In the genomic region with DNA sequence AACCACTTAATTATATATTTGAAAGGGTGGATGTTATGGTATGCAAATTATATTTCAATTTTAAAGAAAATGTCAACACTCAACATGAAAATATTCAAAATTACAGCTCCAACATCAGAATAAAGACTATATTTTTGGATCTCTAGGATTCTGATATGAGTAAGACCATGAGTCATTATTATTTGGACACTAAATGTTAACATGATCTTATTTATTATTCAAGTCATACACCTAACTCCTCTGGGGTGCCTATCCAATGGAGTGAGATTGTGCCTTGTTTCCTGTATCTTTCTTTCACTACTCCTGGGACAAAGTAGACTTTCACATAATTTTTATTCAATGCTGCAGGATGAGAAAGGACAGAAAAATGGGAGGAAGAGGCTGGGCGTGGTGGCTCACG, we compare ENCODE assay signal across 20 cellular contexts.
A peak's percentile ranks its signal among the peaks of the same experiment; 100 is the strongest.
DNase-seq lines count a peak whose midpoint lies in the region; TF ChIP-seq lines count a peak whose summit lies in the region.
"Had no signal": no experiment of that assay in that cellular context is flagged by ENCODE, and none has a peak within 500 bp of the region (broad histone marks: within the 10 kb centered on the region; RNA-seq: fewer than 3 reads in every experiment).

No MANE protein-coding gene starts in this region.

- no peaks in the 10 kb centered on the region for H3K36me3 ChIP-seq in SK-N-SH (replicated peaks in 1 of 2; ENCODE audit: control insufficient read depth in 1 of 2, insufficient read depth in 2 of 2, low read length in 1 of 2)
- no peaks in the 10 kb centered on the region for H3K36me3 ChIP-seq in OCI-LY7 (ENCODE audit: insufficient read depth, low read length)
- H3K36me3 ChIP-seq in mammary epithelial cell (ENCODE audit: insufficient read depth, low read length), result no peaks in the 10 kb centered on the region
- H3K36me3 ChIP-seq: pancreas, SJSA1, transverse colon had no signal

- no peaks in the 10 kb centered on the region for H3K9me3 ChIP-seq in SK-N-SH
- 0 out of 2 replicates have a peak, but pooled peaks cover 4% of the 10 kb centered on the region for H3K9me3 ChIP-seq in OCI-LY7 (ENCODE audit: low read length)
- H3K9me3 ChIP-seq in mammary epithelial cell (replicated peaks; ENCODE audit: insufficient read depth, low read length), result no peaks in the 10 kb centered on the region
- H3K9me3 ChIP-seq: pancreas, SJSA1, transverse colon had no signal

- dilution Hi-C loops in mammary epithelial cell (cut with HindIII; ENCODE audit: low sequenced_read_pairs), result loop anchor here (5.0 kb wide), 1 partner anchor 62 kb away; no protein-coding TSS in a partner anchor

- H2AFZ ChIP-seq in SK-N-SH (ENCODE audit: low read depth) (no peak overlapping the region), OCI-LY7 (ENCODE audit: low read length) (no peak overlapping the region), mammary epithelial cell (ENCODE audit: low read depth, low read length) (no peak overlapping the region)

- H3K4me1 ChIP-seq in SK-N-SH (ENCODE audit: control insufficient read depth in 1 of 2, insufficient read depth in 2 of 2, low read depth in 1 of 2, low read length in 1 of 2), result peaks cover 0 to 17% of the 10 kb centered on the region in 2 experiments; a peak in 2 of 4 replicates
- H3K4me1 ChIP-seq in OCI-LY7 (ENCODE audit: insufficient read depth, low read length, poor library complexity, severe bottlenecking), result no peaks in the 10 kb centered on the region
- H3K4me1 ChIP-seq in mammary epithelial cell (ENCODE audit: insufficient read depth, low read length), result peaks cover 14% of the 10 kb centered on the region
- H3K4me1 ChIP-seq: pancreas, SJSA1, transverse colon had no signal

- BruUV-seq in OCI-LY7 (replicated peaks; lab: Mats Ljungman, UMichigan) (no TSS peak), mammary epithelial cell (replicated peaks; lab: Mats Ljungman, UMichigan) (no TSS peak)

- in situ Hi-C loops in mammary epithelial cell (cut with MboI; ENCODE audit: low sequenced_read_pairs in 2 of 2), result no loop called here

- H3K27me3 ChIP-seq in SK-N-SH (ENCODE audit: insufficient read depth) (no peaks in the 10 kb centered on the region; the same call in 1 of the 2 replicates), mammary epithelial cell (ENCODE audit: insufficient read depth, low read length) (no peaks in the 10 kb centered on the region)
- H3K27me3 ChIP-seq: pancreas had no signal

- H3K9me2 ChIP-seq in SK-N-SH (no peaks in the 10 kb centered on the region), OCI-LY7 (ENCODE audit: insufficient read depth, low read length) (no peaks in the 10 kb centered on the region)

- H3F3A ChIP-seq in SK-N-SH (replicated peaks; ENCODE audit: insufficient read depth), result no peaks in the 10 kb centered on the region

- H3K27ac ChIP-seq in SK-N-SH (ENCODE audit: low read depth in 2 of 2, low read length in 1 of 2), result no peak overlapping the region
- H3K27ac ChIP-seq in OCI-LY7 (ENCODE audit: low read depth, low read length, poor library complexity, severe bottlenecking), result no peak overlapping the region
- H3K27ac ChIP-seq in mammary epithelial cell (ENCODE audit: insufficient read depth, low read depth, low read length), result no peak overlapping the region
- H3K27ac ChIP-seq: dorsolateral prefrontal cortex, pancreas, SJSA1, transverse colon had no signal

- intact Hi-C loops in OCI-LY7 (cut with micrococcal nuclease; ENCODE audit: unreplicated experiment), result no loop called here
- intact Hi-C loops in mammary epithelial cell (cut with micrococcal nuclease), result no loop called here

- H3K4me2 ChIP-seq in SK-N-SH, result no peak overlapping the region
- no peak overlapping the region for H3K4me2 ChIP-seq in OCI-LY7 (ENCODE audit: low read length)
- no peak overlapping the region for H3K4me2 ChIP-seq in mammary epithelial cell (ENCODE audit: insufficient read depth, low read depth, low read length)

- H3K4me3 ChIP-seq in SK-N-SH (ENCODE audit: low read depth in 2 of 2, low read length in 1 of 2), result no peak overlapping the region
- no peak overlapping the region for H3K4me3 ChIP-seq in fibroblast of mammary gland (ENCODE audit: control insufficient read depth, low read depth, low read length)
- no peak overlapping the region for H3K4me3 ChIP-seq in OCI-LY7 (ENCODE audit: low read depth, low read length, poor library complexity, severe bottlenecking)
- H3K4me3 ChIP-seq in mammary epithelial cell (replicated peaks in 1 of 3; ENCODE audit: insufficient read depth in 1 of 3, low read depth in 2 of 3, low read length in 3 of 3), result no peak overlapping the region
- H3K4me3 ChIP-seq: dorsolateral prefrontal cortex, pancreas, SJSA1, transverse colon had no signal

- CTCF ChIA-PET in SK-N-SH (lab: Yijun Ruan, JAX) (interaction anchor here (0.8 to 15.3 kb wide), 7 partner anchors 10 to 171 kb away, joined by 3 to 417 read pairs (median 25); no protein-coding TSS in a partner anchor), OCI-LY7 (lab: Charles Lee; ENCODE audit: unreplicated experiment) (no interaction called here), mammary epithelial cell (lab: Charles Lee; ENCODE audit: low non-redundant PET) (interaction anchor here (0.6 kb wide), 2 partner anchors 57 to 79 kb away, joined by 6 to 10 read pairs; no protein-coding TSS in a partner anchor)

- WGBS in SK-N-SH (ENCODE audit: low lambda C conversion rate), result 87% methylated on average over 2 of the region's 2 CpGs
- WGBS in mammary epithelial cell (ENCODE audit: low coverage, missing lambda C conversion rate), result 96% methylated on average over 2 of the region's 2 CpGs

- POLR2A ChIA-PET in SK-N-SH (lab: Yijun Ruan, JAX), result no interaction called here
- POLR2A ChIA-PET in OCI-LY7 (lab: Charles Lee), result no interaction called here

- TF ChIP-seq CTCF in SK-N-SH (IDR thresholded peaks at IDR 0.05) (no peak), fibroblast of mammary gland (conservative IDR thresholded peaks at IDR 0.05; ENCODE audit: control insufficient read depth, insufficient read depth, low read depth, low read length) (no peak), OCI-LY7 (conservative IDR thresholded peaks at IDR 0.05; ENCODE audit: low read length) (no peak), mammary epithelial cell (conservative IDR thresholded peaks at IDR 0.05 in 1 of 2, IDR thresholded peaks at IDR 0.05 in 1 of 2; ENCODE audit: extremely low read depth in 1 of 2, insufficient read depth in 1 of 2, low read depth in 1 of 2, low read length in 2 of 2) (no peak)

- no peak for TF ChIP-seq EP300 in SK-N-SH (IDR thresholded peaks at IDR 0.05; ENCODE audit: borderline replicate concordance in 1 of 2, low read depth in 1 of 2, low read length in 1 of 2)

- no peaks in the 10 kb centered on the region for H4K20me1 ChIP-seq in SK-N-SH (ENCODE audit: insufficient read depth)
- no peaks in the 10 kb centered on the region for H4K20me1 ChIP-seq in OCI-LY7 (ENCODE audit: insufficient read depth, low read length)
- H4K20me1 ChIP-seq in mammary epithelial cell (ENCODE audit: insufficient read depth, low read length), result no peaks in the 10 kb centered on the region

- H3K9ac ChIP-seq in SK-N-SH (no peak overlapping the region), mammary epithelial cell (ENCODE audit: insufficient read depth, low read length) (no peak overlapping the region)

- DNase-seq in AG08395 (ENCODE audit: low spot score) (peak; percentile 19), EH (ENCODE audit: low read depth) (peak; percentile 38), SK-N-SH (no peak), fibroblast of mammary gland (ENCODE audit: low read depth) (peak; percentile 79), NCI-H2029 treated with DMSO at 0.1 percent for 48 hours (lab: John Stamatoyannopoulos, UW) (no peak), OCI-LY7 (ENCODE audit: low spot score) (no peak), mammary epithelial cell (no peak)
- DNase-seq: activated CD4-positive, alpha-beta memory T cell treated with anti-CD3 and anti-CD28 coated beads for 36 hours; activated CD8-positive, alpha-beta memory T cell treated with anti-CD3 and anti-CD28 coated beads, Interleukin-2, amount 50 U/mL, for 48 hours; activated naive CD8-positive, alpha-beta T cell treated with anti-CD3 and anti-CD28 coated beads, Interleukin-2, amount 50 U/mL, for 24 hours; cerebellar nuclear complex; dorsolateral prefrontal cortex; GOT3; NCI-H1105; NCI-H187 treated with DMSO at 0.1 percent for 48 hours; NCI-H69; pancreas; stimulated activated CD4-positive, alpha-beta T cell treated with anti-CD3 and anti-CD28 coated beads, Interleukin-2, amount 100 ng/mL, for 24 hours; transverse colon had no signal

- no peaks in the 10 kb centered on the region for H3K79me2 ChIP-seq in SK-N-SH (ENCODE audit: insufficient read depth)
- H3K79me2 ChIP-seq in OCI-LY7 (ENCODE audit: insufficient read depth, low read depth, low read length), result no peaks in the 10 kb centered on the region
- no peaks in the 10 kb centered on the region for H3K79me2 ChIP-seq in mammary epithelial cell (ENCODE audit: insufficient read depth, low read length)

- TF ChIP-seq RAD21 in SK-N-SH (IDR thresholded peaks at IDR 0.05; ENCODE audit: low read length), result no peak

TF ChIP-seq in SK-N-SH, 30 proteins besides CTCF, POLR2A, EP300 and RAD21:
- peak; percentile 31; the same call in 1 of the 2 replicates for TF ChIP-seq PBX3 (IDR thresholded peaks at IDR 0.05)
- no peak for TF ChIP-seq RCOR1 (IDR thresholded peaks at IDR 0.05; ENCODE audit: low read length)
- peak; percentile 30; the same call in 1 of the 2 replicates for TF ChIP-seq TCF12 (IDR thresholded peaks at IDR 0.05)
- TF ChIP-seq JUND (IDR thresholded peaks at IDR 0.05), result peak; percentile 61
- peak; percentile 70; the same call in 1 of the 2 replicates for TF ChIP-seq FOSL2 (IDR thresholded peaks at IDR 0.05; ENCODE audit: borderline replicate concordance, low read depth)
- TF ChIP-seq TEAD4 (IDR thresholded peaks at IDR 0.05; ENCODE audit: borderline replicate concordance, insufficient read depth), result 0 out of 2 replicates have a peak, but pooled peaks have one; percentile 20
- TF ChIP-seq GATA2 (CRISPR knock-in tag; IDR thresholded peaks at IDR 0.05), result no peak
TF ChIP-seq in SK-N-SH: peak in this region for 5.

Comparison
In these comparisons a context has a peak if more than half of its experiments do, and no peak if none do; other contexts are left out.
1. DNase-seq: peak in AG08395 (single experiment), EH (single experiment) and fibroblast of mammary gland (single experiment); none in SK-N-SH (single experiment), NCI-H2029 treated with DMSO at 0.1 percent for 48 hours (single experiment), OCI-LY7 (single experiment) and mammary epithelial cell (single experiment).